Comparison of ENCODE assay signal across 1 cellular context in the genomic region with DNA sequence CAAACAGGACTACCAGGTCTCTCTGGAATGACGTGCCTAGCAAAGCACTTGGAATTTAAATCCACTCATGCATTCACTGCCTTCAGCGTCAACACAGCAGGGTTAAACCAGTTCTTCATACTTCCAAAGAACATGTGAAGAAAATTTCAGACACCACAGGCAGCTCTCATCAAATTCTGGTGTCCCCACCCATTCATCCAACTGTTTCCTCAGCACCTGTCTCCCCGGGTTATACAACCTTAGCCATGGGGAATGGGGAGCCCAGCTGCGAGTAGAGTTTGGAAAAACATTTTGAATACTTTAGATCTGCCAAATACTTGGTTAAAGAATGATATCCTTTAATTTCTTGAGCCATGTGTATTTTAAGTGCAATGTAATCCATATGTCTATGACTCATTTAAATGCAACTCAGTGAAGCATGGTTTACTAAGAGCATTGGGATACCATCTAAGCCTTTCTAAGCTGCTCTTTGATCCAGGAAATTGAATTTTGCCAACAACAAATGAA.
TF ChIP-seq lines count a peak whose summit lies in the region.

No MANE protein-coding gene starts in this region.

TF ChIP-seq in IMR-90, 13 proteins besides CTCF, POLR2A, EP300 and RAD21 (continued from another document):
- TF ChIP-seq CEBPB (IDR thresholded peaks at IDR 0.05; ENCODE audit: low read depth, low read length) (peak; percentile 38; the same call in 1 of the 2 replicates), MXI1 (IDR thresholded peaks at IDR 0.05; ENCODE audit: borderline replicate concordance, low read depth, low read length) (peak; percentile 70), BHLHE40 (IDR thresholded peaks at IDR 0.05; ENCODE audit: low read depth, low read length) (peak; percentile 20; the same call in 1 of the 2 replicates), NFE2L2 (IDR thresholded peaks at IDR 0.05; ENCODE audit: low read depth, low read length) (no peak)
